Comparison of ENCODE assay signal across 1 cellular context in genomic region chr18:3712485-3712884, GRCh38.
TF ChIP-seq lines count a peak whose summit lies in the region.

No MANE protein-coding gene starts in this region.

TF ChIP-seq in WTC11, 78 proteins besides CTCF, POLR2A, EP300 and RAD21 (continued from another document):
- no peak for TF ChIP-seq PRDM15 (CRISPR knock-in tag; IDR thresholded peaks at IDR 0.05)
- TF ChIP-seq RORB (CRISPR knock-in tag; IDR thresholded peaks at IDR 0.05) = no peak
- TF ChIP-seq ELF4 (CRISPR knock-in tag; IDR thresholded peaks at IDR 0.05; ENCODE audit: low read depth) = no peak
